8 cellular contexts compared by ENCODE assay signal in the genomic region with DNA sequence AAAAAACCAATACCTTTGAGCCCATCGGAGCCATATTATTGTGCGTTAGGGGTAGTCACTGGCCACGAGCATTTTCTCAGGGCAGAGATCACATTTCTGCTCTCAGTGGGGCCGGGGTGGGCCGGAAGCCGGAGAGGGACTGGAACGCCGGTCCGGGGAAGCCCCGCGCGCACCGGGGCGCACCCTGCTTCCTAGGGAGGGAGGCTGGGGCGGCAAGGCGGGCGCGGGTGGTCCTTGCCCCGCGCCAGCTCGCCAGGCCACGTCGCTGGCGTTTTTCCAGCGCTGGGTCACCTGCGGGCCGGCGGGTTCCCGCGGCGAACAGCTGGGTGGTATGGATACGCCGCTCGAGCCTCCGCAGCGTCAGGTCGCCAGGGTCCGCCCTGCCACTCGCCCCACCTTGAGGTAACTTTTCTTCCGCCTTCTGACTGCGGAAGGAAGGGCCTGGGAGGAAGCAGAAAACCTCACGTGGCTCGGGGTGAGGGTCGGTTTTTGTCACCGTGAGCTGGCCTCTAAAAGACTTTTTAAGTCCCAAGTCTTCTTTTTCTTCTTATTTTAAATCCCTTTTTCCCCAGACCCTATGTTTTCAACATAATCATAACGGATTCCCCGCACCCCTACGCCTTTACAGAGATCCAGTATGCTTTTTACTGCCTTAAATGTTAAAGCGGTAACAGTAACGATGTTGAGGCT. TPM values are rescaled to one million over a fixed set of nuclear protein-coding genes. Genes with fewer than 3 reads are reported as not detected.
DNase-seq lines count a peak whose midpoint lies in the region; ATAC-seq lines count a peak whose summit lies in the region.

No MANE protein-coding gene starts in this region.

- no peaks in the 10 kb centered on the region for H3K9me3 ChIP-seq in CD8-positive, alpha-beta memory T cell (ENCODE audit: low read length)
- H3K9me3 ChIP-seq in iPS-20b (ENCODE audit: insufficient read depth, low read depth, low read length): no peaks in the 10 kb centered on the region

- peak overlapping the region; percentile 80; the same call in 1 of the 2 replicates for H3K9ac ChIP-seq in iPS-20b (ENCODE audit: low read depth, low read length)

- H3K27ac Mint-ChIP-seq in CD8-positive, alpha-beta memory T cell: peak overlapping the region; percentile 92 to 99 (median 99)

- peaks cover 10 to 34% (median 12%) of the 10 kb centered on the region in 3 donors for H3K36me3 Mint-ChIP-seq in CD8-positive, alpha-beta memory T cell

- H3K4me1 Mint-ChIP-seq in CD8-positive, alpha-beta memory T cell: peaks cover 39 to 47% (median 40%) of the 10 kb centered on the region in 3 donors

- CTCF ChIA-PET in CD8-positive, alpha-beta memory T cell (lab: Charles Lee): interaction anchor here (0.7 to 5.4 kb wide), 7 partner anchors 8 to 130 kb away, joined by 3 to 36 read pairs (median 4); no protein-coding TSS in a partner anchor

- peak; percentile 72 to 85 (median 78) for DNase-seq in CD8-positive, alpha-beta memory T cell
- DNase-seq in T follicular helper cell (ENCODE audit: low read depth) (peak; percentile 58), HCEC 1CT (no peak)
- peak; percentile 66 to 67 for DNase-seq in stimulated activated CD4-positive, alpha-beta T cell treated with anti-CD3 and anti-CD28 coated beads, Interleukin-12 subunit alpha, Interleukin-12 subunit beta, amount 100 ng/mL, for 24 hours (ENCODE audit: low read depth in 2 of 2)

- H3K27me3 Mint-ChIP-seq in CD8-positive, alpha-beta memory T cell: peaks cover 0 to 11% of the 10 kb centered on the region in 2 donors

- H3K36me3 ChIP-seq in CD8-positive, alpha-beta memory T cell (ENCODE audit: insufficient read depth, low read length): peaks cover 16% of the 10 kb centered on the region
- peaks cover 22% of the 10 kb centered on the region for H3K36me3 ChIP-seq in iPS-20b (ENCODE audit: insufficient read depth, low read depth, low read length)

- peak overlapping the region; percentile 100 for H3K27ac ChIP-seq in CD8-positive, alpha-beta memory T cell (ENCODE audit: low read depth, low read length)
- peak overlapping the region; percentile 44 for H3K27ac ChIP-seq in angular gyrus (ENCODE audit: low read depth, low read length)
- peak overlapping the region; percentile 39 for H3K27ac ChIP-seq in iPS-20b (ENCODE audit: low read length)

- ATAC-seq in GM19463 (IDR thresholded peaks at IDR 0.05; ENCODE audit: unreplicated experiment) (peak; percentile 46), HG03571 (IDR thresholded peaks at IDR 0.05; ENCODE audit: unreplicated experiment) (peak; percentile 47)

- H3K4me3 Mint-ChIP-seq in CD8-positive, alpha-beta memory T cell: peak overlapping the region; percentile 89 to 99 (median 95)

- peaks cover 34% of the 10 kb centered on the region for H3K4me1 ChIP-seq in CD8-positive, alpha-beta memory T cell (ENCODE audit: insufficient read depth, low read length)
- peaks cover 10% of the 10 kb centered on the region; the same call in 1 of the 2 replicates for H3K4me1 ChIP-seq in iPS-20b (ENCODE audit: insufficient read depth, low read length)

- no peaks in the 10 kb centered on the region for H3K9me3 Mint-ChIP-seq in CD8-positive, alpha-beta memory T cell

- no peaks in the 10 kb centered on the region for H3K27me3 ChIP-seq in CD8-positive, alpha-beta memory T cell (ENCODE audit: insufficient read depth, low read length, poor library complexity, severe bottlenecking)
- H3K27me3 ChIP-seq in iPS-20b (ENCODE audit: insufficient read depth, low read length): no peaks in the 10 kb centered on the region

- POLR2A ChIA-PET in CD8-positive, alpha-beta memory T cell (lab: Charles Lee): interaction anchor here (0.6 to 4.8 kb wide), 7 partner anchors 57 to 130 kb away, joined by 3 to 67 read pairs (median 7); partner anchors contain the start of genes MTO1 and SLC17A5

- peak overlapping the region; percentile 67 for H3K4me3 ChIP-seq in CD8-positive, alpha-beta memory T cell (ENCODE audit: low read length)
- H3K4me3 ChIP-seq in iPS-20b (ENCODE audit: low read length): peak overlapping the region; percentile 62

RNA-seq across cellular contexts. Expression of gene EEF1A1, which starts 2.7 kb away (rescaled TPM):
- total RNA-seq in CD8-positive, alpha-beta memory T cell: 1,000 to 10,000 TPM; 8,526 to 8,727 TPM
- polyA plus RNA-seq in CD8-positive, alpha-beta memory T cell: 10,611 TPM

Comparison
In these comparisons a context has a peak if more than half of its experiments do, and no peak if none do; other contexts are left out.
1. H3K27ac ChIP-seq: peak in every context shown above with its lines; median percentile 100 in CD8-positive, alpha-beta memory T cell; 44 in angular gyrus; 39 in iPS-20b.